13 cellular contexts compared by ENCODE assay signal in the genomic region with DNA sequence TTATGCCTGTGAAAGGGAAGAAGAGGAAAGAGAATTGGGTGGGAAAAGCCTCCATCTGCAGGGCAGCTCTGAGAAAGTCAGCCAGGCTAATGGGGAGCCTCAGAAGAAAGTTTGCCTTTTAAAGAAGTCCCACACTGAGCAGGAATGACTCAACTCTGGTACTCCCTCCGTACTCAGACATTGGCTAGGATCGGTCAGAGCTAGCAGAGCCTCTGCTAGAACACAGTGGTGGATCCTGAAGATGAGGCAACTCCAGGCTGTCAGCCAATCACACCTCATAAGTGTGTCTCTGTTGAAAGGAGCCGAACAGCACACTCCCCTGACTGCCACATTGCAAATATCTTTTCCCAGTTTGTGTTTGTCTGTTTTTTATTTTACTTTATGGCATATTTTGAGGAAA.
DNase-seq lines count a peak whose midpoint lies in the region; ATAC-seq, FAIRE-seq and TF ChIP-seq lines count a peak whose summit lies in the region.
"Had no signal": no experiment of that assay in that cellular context is flagged by ENCODE, and none has a peak within 500 bp of the region (broad histone marks: within the 10 kb centered on the region; RNA-seq: fewer than 3 reads in every experiment).

No MANE protein-coding gene starts in this region.

- H3K79me2 ChIP-seq in astrocyte (ENCODE audit: insufficient read depth, low read length) = no peaks in the 10 kb centered on the region

- H3K4me3 Mint-ChIP-seq in astrocyte (ENCODE audit: unreplicated experiment) (no peak overlapping the region), Caco-2 (ENCODE audit: unreplicated experiment) (no peak overlapping the region)
- no peak overlapping the region for H3K4me3 Mint-ChIP-seq in activated T-helper 1 cell treated with anti-CD3 and anti-CD28 coated beads, Interleukin-12 subunit alpha, Interleukin-12 subunit beta, Interleukin-2, Interleukin-4 antibody, amounts not matched to agents 30 ng/mL and 10 ng/mL and 1 ng/mL, durations not matched to agents 14 hours and 24 hours and 36 hours
- H3K4me3 Mint-ChIP-seq in activated CD8-positive, alpha-beta T cell treated with anti-CD3 and anti-CD28 coated beads, Interleukin-2, amount 10 ng/mL, durations not matched to agents 7 days and 5 days = no peak overlapping the region
- H3K4me3 Mint-ChIP-seq: activated naive CD8-positive, alpha-beta T cell; nephron progenitor cell had no signal

- peaks cover 9% of the 10 kb centered on the region for H3K4me1 ChIP-seq in astrocyte (ENCODE audit: insufficient read depth, low read length)
- H3K4me1 ChIP-seq in gastrocnemius medialis = peaks cover 38 to 54% of the 10 kb centered on the region in 2 donors
- H3K4me1 ChIP-seq in Caco-2 = no peaks in the 10 kb centered on the region

- H3K27me3 ChIP-seq in astrocyte (ENCODE audit: insufficient read depth, low read length) (no peaks in the 10 kb centered on the region), gastrocnemius medialis (no peaks in the 10 kb centered on the region), Caco-2 (replicated peaks; ENCODE audit: control insufficient read depth, insufficient read depth, low read length) (no peaks in the 10 kb centered on the region)

- H3K36me3 ChIP-seq in astrocyte (ENCODE audit: insufficient read depth, low read length) (no peaks in the 10 kb centered on the region), gastrocnemius medialis (no peaks in the 10 kb centered on the region), Caco-2 (ENCODE audit: control insufficient read depth, insufficient read depth, low read length) (no peaks in the 10 kb centered on the region)

- H3K9ac ChIP-seq in astrocyte (ENCODE audit: low read length) = no peak overlapping the region

- H3K27ac ChIP-seq in astrocyte (ENCODE audit: low read depth, low read length) = no peak overlapping the region
- H3K27ac ChIP-seq in gastrocnemius medialis = peak overlapping the region; percentile 75 to 88 (median 78)

- TF ChIP-seq CTCF in astrocyte (IDR thresholded peaks at IDR 0.05; ENCODE audit: insufficient read depth, low read depth, low read length) = no peak
- no peak for TF ChIP-seq CTCF in gastrocnemius medialis (IDR thresholded peaks at IDR 0.05 in 4 of 5, conservative IDR thresholded peaks at IDR 0.05 in 1 of 5)
- TF ChIP-seq CTCF in Caco-2 (IDR thresholded peaks at IDR 0.05; ENCODE audit: insufficient read depth in 1 of 2, low read depth in 1 of 2, low read length in 1 of 2, severe bottlenecking in 1 of 2, unreplicated experiment in 1 of 2) = no peak

- H3K4me3 ChIP-seq in astrocyte (ENCODE audit: insufficient read depth, low read depth, low read length) = no peak overlapping the region
- H3K4me3 ChIP-seq in gastrocnemius medialis = no peak overlapping the region
- no peak overlapping the region for H3K4me3 ChIP-seq in Caco-2 (ENCODE audit: low read depth, low read length)

- H3K36me3 Mint-ChIP-seq in astrocyte (ENCODE audit: low read depth, unreplicated experiment) (no peaks in the 10 kb centered on the region), Caco-2 (ENCODE audit: insufficient read depth, unreplicated experiment) (no peaks in the 10 kb centered on the region)
- H3K36me3 Mint-ChIP-seq in activated T-helper 1 cell treated with anti-CD3 and anti-CD28 coated beads, Interleukin-12 subunit alpha, Interleukin-12 subunit beta, Interleukin-2, Interleukin-4 antibody, amounts not matched to agents 30 ng/mL and 10 ng/mL and 1 ng/mL, durations not matched to agents 14 hours and 24 hours and 36 hours (ENCODE audit: low read depth) = no peaks in the 10 kb centered on the region
- peaks cover 2% of the 10 kb centered on the region for H3K36me3 Mint-ChIP-seq in activated CD8-positive, alpha-beta T cell treated with anti-CD3 and anti-CD28 coated beads, Interleukin-2, amount 10 ng/mL, durations not matched to agents 7 days and 5 days (ENCODE audit: low read depth)

- ATAC-seq in left cardiac atrium (peak; percentile 73 to 97), gastrocnemius medialis (peak; percentile 92 to 94)
- ATAC-seq in activated CD8-positive, alpha-beta T cell treated with anti-CD3 and anti-CD28 coated beads, Interleukin-2, amount 10 ng/mL, durations not matched to agents 7 days and 5 days = no peak
- ATAC-seq: activated CD4-positive, CD25-positive, alpha-beta regulatory T cell treated with anti-CD3 and anti-CD28 coated beads, Interleukin-2, amount 50 U/mL, for 24 hours had no signal

- H3K4me1 Mint-ChIP-seq in astrocyte (ENCODE audit: low read depth, unreplicated experiment) (peaks cover 7% of the 10 kb centered on the region), Caco-2 (ENCODE audit: low read depth, unreplicated experiment) (no peaks in the 10 kb centered on the region)
- H3K4me1 Mint-ChIP-seq in activated T-helper 1 cell treated with anti-CD3 and anti-CD28 coated beads, Interleukin-12 subunit alpha, Interleukin-12 subunit beta, Interleukin-2, Interleukin-4 antibody, amounts not matched to agents 30 ng/mL and 10 ng/mL and 1 ng/mL, durations not matched to agents 14 hours and 24 hours and 36 hours (ENCODE audit: low read depth) = peaks cover 19% of the 10 kb centered on the region
- H3K4me1 Mint-ChIP-seq in activated CD8-positive, alpha-beta T cell treated with anti-CD3 and anti-CD28 coated beads, Interleukin-2, amount 10 ng/mL, durations not matched to agents 7 days and 5 days (ENCODE audit: low read depth) = peaks cover 7% of the 10 kb centered on the region

- H3K4me2 ChIP-seq in astrocyte (ENCODE audit: low read length) = no peak overlapping the region

- CTCF ChIA-PET in Caco-2 (lab: Charles Lee) = no interaction called here
- CTCF ChIA-PET in activated CD8-positive, alpha-beta T cell treated with anti-CD3 and anti-CD28 coated beads, Interleukin-2, amount 10 ng/mL, durations not matched to agents 7 days and 5 days (lab: Charles Lee) = interaction anchor here (1.0 to 1.9 kb wide), 3 partner anchors 189 to 524 kb away, joined by 3 to 7 read pairs (median 3); no protein-coding TSS in a partner anchor

- FAIRE-seq in astrocyte (lab: Jason Lieb, UNC) = no peak

- peaks cover 8% of the 10 kb centered on the region for H3K9me3 ChIP-seq in astrocyte (ENCODE audit: insufficient read depth, low read depth, low read length)
- H3K9me3 ChIP-seq in gastrocnemius medialis = no peaks in the 10 kb centered on the region
- H3K9me3 ChIP-seq in Caco-2 = 0 out of 2 replicates have a peak, but pooled peaks cover 9% of the 10 kb centered on the region

- H3K9me3 Mint-ChIP-seq in astrocyte (ENCODE audit: unreplicated experiment) (peaks cover 17% of the 10 kb centered on the region), Caco-2 (ENCODE audit: unreplicated experiment) (peaks cover 15% of the 10 kb centered on the region)
- H3K9me3 Mint-ChIP-seq in activated T-helper 1 cell treated with anti-CD3 and anti-CD28 coated beads, Interleukin-12 subunit alpha, Interleukin-12 subunit beta, Interleukin-2, Interleukin-4 antibody, amounts not matched to agents 30 ng/mL and 10 ng/mL and 1 ng/mL, durations not matched to agents 14 hours and 24 hours and 36 hours = peaks cover 15% of the 10 kb centered on the region
- peaks cover 5% of the 10 kb centered on the region for H3K9me3 Mint-ChIP-seq in activated CD8-positive, alpha-beta T cell treated with anti-CD3 and anti-CD28 coated beads, Interleukin-2, amount 10 ng/mL, durations not matched to agents 7 days and 5 days (ENCODE audit: insufficient read depth)

- H3K27me3 Mint-ChIP-seq in astrocyte (ENCODE audit: low read depth, unreplicated experiment) (peaks cover 11% of the 10 kb centered on the region), Caco-2 (ENCODE audit: insufficient read depth, unreplicated experiment) (no peaks in the 10 kb centered on the region)
- peaks cover 6% of the 10 kb centered on the region for H3K27me3 Mint-ChIP-seq in activated T-helper 1 cell treated with anti-CD3 and anti-CD28 coated beads, Interleukin-12 subunit alpha, Interleukin-12 subunit beta, Interleukin-2, Interleukin-4 antibody, amounts not matched to agents 30 ng/mL and 10 ng/mL and 1 ng/mL, durations not matched to agents 14 hours and 24 hours and 36 hours (ENCODE audit: insufficient read depth)
- H3K27me3 Mint-ChIP-seq in activated CD8-positive, alpha-beta T cell treated with anti-CD3 and anti-CD28 coated beads, Interleukin-2, amount 10 ng/mL, durations not matched to agents 7 days and 5 days (ENCODE audit: low read depth) = peaks cover 18% of the 10 kb centered on the region

- BruUV-seq in Caco-2 (replicated peaks; lab: Mats Ljungman, UMichigan) = no TSS peak

- DNase-seq in GM03348 (ENCODE audit: low spot score) (peak; percentile 85), astrocyte (ENCODE audit: low read depth) (peak; percentile 9), left cardiac atrium (peak; percentile 71), gastrocnemius medialis (peak; percentile 91 to 94), Caco-2 (no peak)
- no peak for DNase-seq in activated CD4-positive, alpha-beta T cell treated with anti-CD3 and anti-CD28 coated beads, Interleukin-2, amount 50 U/mL, for 48 hours
- no peak for DNase-seq in activated T-helper 1 cell treated with anti-CD3 and anti-CD28 coated beads, Interleukin-12 subunit alpha, Interleukin-12 subunit beta, Interleukin-2, Interleukin-4 antibody, amounts not matched to agents 30 ng/mL and 10 ng/mL and 1 ng/mL, durations not matched to agents 14 hours and 24 hours and 36 hours (ENCODE audit: low spot score)
- no peak for DNase-seq in activated CD8-positive, alpha-beta T cell treated with anti-CD3 and anti-CD28 coated beads, Interleukin-2, amount 10 ng/mL, durations not matched to agents 7 days and 5 days
- DNase-seq: Calu3, Karpas-422, nephron progenitor cell had no signal

- POLR2A ChIA-PET in Caco-2 (lab: Charles Lee) = no interaction called here
- POLR2A ChIA-PET in activated CD8-positive, alpha-beta T cell treated with anti-CD3 and anti-CD28 coated beads, Interleukin-2, amount 10 ng/mL, durations not matched to agents 7 days and 5 days (lab: Charles Lee) = no interaction called here

- no peaks in the 10 kb centered on the region for H4K20me1 ChIP-seq in astrocyte (ENCODE audit: insufficient read depth, low read length)

- intact Hi-C loops in left cardiac atrium (cut with DNase I) = loop anchor here in 1 of 2 donors (5.0 kb wide), 1 partner anchor 188 kb away; no protein-coding TSS in a partner anchor
- intact Hi-C loops in gastrocnemius medialis (cut with DNase I; ENCODE audit: low total_unique reads) = loop anchor here (5.0 to 10.0 kb wide), 2 partner anchors 128 to 929 kb away; partner anchors contain the start of genes ATL2 and MAP4K3
- intact Hi-C loops in activated T-helper 1 cell treated with anti-CD3 and anti-CD28 coated beads, Interleukin-12 subunit alpha, Interleukin-12 subunit beta, Interleukin-2, Interleukin-4 antibody, amounts not matched to agents 30 ng/mL and 10 ng/mL and 1 ng/mL, durations not matched to agents 14 hours and 24 hours and 36 hours (cut with micrococcal nuclease) = no loop called here
- intact Hi-C loops in Caco-2 (cut with micrococcal nuclease; ENCODE audit: unreplicated experiment) = no loop called here

- in situ Hi-C loops in gastrocnemius medialis (cut with MboI; ENCODE audit: low sequenced_read_pairs in 4 of 4) = no loop called here

- H3K27ac Mint-ChIP-seq in astrocyte (ENCODE audit: unreplicated experiment) (no peak overlapping the region), Caco-2 (ENCODE audit: unreplicated experiment) (no peak overlapping the region)
- no peak overlapping the region for H3K27ac Mint-ChIP-seq in activated T-helper 1 cell treated with anti-CD3 and anti-CD28 coated beads, Interleukin-12 subunit alpha, Interleukin-12 subunit beta, Interleukin-2, Interleukin-4 antibody, amounts not matched to agents 30 ng/mL and 10 ng/mL and 1 ng/mL, durations not matched to agents 14 hours and 24 hours and 36 hours
- no peak overlapping the region for H3K27ac Mint-ChIP-seq in activated CD8-positive, alpha-beta T cell treated with anti-CD3 and anti-CD28 coated beads, Interleukin-2, amount 10 ng/mL, durations not matched to agents 7 days and 5 days
- H3K27ac Mint-ChIP-seq: activated naive CD8-positive, alpha-beta T cell; nephron progenitor cell had no signal

- peak in 1 of 2 donors; percentile 57 for TF ChIP-seq POLR2A in gastrocnemius medialis (IDR thresholded peaks at IDR 0.05)

- H2AFZ ChIP-seq in astrocyte (ENCODE audit: low read depth, low read length) = no peak overlapping the region

Comparison
In these comparisons a context has a peak if more than half of its experiments do, and no peak if none do; other contexts are left out.
1. DNase-seq: peak in GM03348 (single experiment), astrocyte (single experiment), left cardiac atrium (single experiment) and gastrocnemius medialis (2 of 2); none in activated CD4-positive, alpha-beta T cell treated with anti-CD3 and anti-CD28 coated beads, Interleukin-2, amount 50 U/mL, for 48 hours (0 of 2), activated T-helper 1 cell treated with anti-CD3 and anti-CD28 coated beads, Interleukin-12 subunit alpha, Interleukin-12 subunit beta, Interleukin-2, Interleukin-4 antibody, amounts not matched to agents 30 ng/mL and 10 ng/mL and 1 ng/mL, durations not matched to agents 14 hours and 24 hours and 36 hours (single experiment), Caco-2 (0 of 2) and activated CD8-positive, alpha-beta T cell treated with anti-CD3 and anti-CD28 coated beads, Interleukin-2, amount 10 ng/mL, durations not matched to agents 7 days and 5 days (single experiment).